Comparison of ENCODE assay signal across 33 cellular contexts in the genomic region with DNA sequence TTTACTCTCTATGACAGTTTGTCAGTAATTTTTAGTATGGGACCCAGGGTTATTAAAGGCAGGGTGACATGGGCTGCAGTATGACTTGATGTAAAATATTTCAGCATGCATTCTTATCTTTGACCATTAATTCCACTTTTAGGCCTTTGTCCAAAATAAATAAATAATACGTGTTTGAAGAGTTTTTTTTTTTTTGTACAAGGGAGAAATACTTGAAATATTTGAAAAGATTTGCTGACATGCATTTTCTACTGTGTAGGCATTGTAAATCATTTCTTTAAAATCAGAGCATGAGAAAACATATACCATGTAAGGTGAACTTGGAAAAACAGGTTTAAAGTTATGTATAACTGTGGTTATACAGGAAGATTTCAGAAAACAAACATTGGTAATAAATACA. TPM values are rescaled to one million over a fixed set of nuclear protein-coding genes. Genes with fewer than 3 reads are reported as not detected.
"Had no signal": no experiment of that assay in that cellular context is flagged by ENCODE, and none has a peak within 500 bp of the region (broad histone marks: within the 10 kb centered on the region; RNA-seq: fewer than 3 reads in every experiment).

No MANE protein-coding gene starts in this region.

- FAIRE-seq: frontal cortex had no signal

- ATAC-seq: activated CD4-positive, alpha-beta T cell treated with anti-CD3 and anti-CD28 coated beads for 36 hours; activated CD8-positive, alpha-beta memory T cell treated with anti-CD3 and anti-CD28 coated beads, Interleukin-2, amount 10 ng/mL, durations not matched to agents 7 days and 5 days; activated CD8-positive, alpha-beta T cell treated with anti-CD3 and anti-CD28 coated beads, Interleukin-2, amount 10 ng/mL, durations not matched to agents 7 days and 5 days; activated naive CD4-positive, alpha-beta T cell treated with anti-CD3 and anti-CD28 coated beads, Interleukin-2, amount 50 U/mL, for 72 hours had no signal

- H3K4me3 ChIP-seq: ascending aorta, breast epithelium, cardiac muscle cell, coronary artery, dorsolateral prefrontal cortex, esophagus squamous epithelium had no signal

- H3K4me1 ChIP-seq: ascending aorta, breast epithelium, esophagus squamous epithelium had no signal

- H3K36me3 ChIP-seq: ascending aorta, breast epithelium, cardiac muscle cell, esophagus squamous epithelium had no signal

- H3K27ac ChIP-seq: ascending aorta, breast epithelium, cardiac muscle cell, coronary artery, dorsolateral prefrontal cortex, esophagus squamous epithelium had no signal

- H3K27me3 ChIP-seq: ascending aorta, breast epithelium, cardiac muscle cell, dorsolateral prefrontal cortex, esophagus squamous epithelium had no signal

- H3K9me3 ChIP-seq: ascending aorta, breast epithelium, esophagus squamous epithelium had no signal

- DNase-seq: activated CD4-positive, alpha-beta memory T cell treated with anti-CD3 and anti-CD28 coated beads for 36 hours; activated CD4-positive, alpha-beta T cell treated with anti-CD3 and anti-CD28 coated beads for 36 hours; activated CD4-positive, alpha-beta T cell treated with anti-CD3 and anti-CD28 coated beads, Interleukin-2, amount 10 ng/mL, durations not matched to agents 24 days and 14 days; activated CD4-positive, CD25-positive, alpha-beta regulatory T cell; activated CD4-positive, CD25-positive, alpha-beta regulatory T cell treated with anti-CD3 and anti-CD28 coated beads, Interleukin-2, amount 50 U/mL, for 72 hours; activated CD8-positive, alpha-beta memory T cell treated with anti-CD3 and anti-CD28 coated beads, Interleukin-2, amount 10 ng/mL, durations not matched to agents 7 days and 5 days; activated CD8-positive, alpha-beta memory T cell treated with anti-CD3 and anti-CD28 coated beads, Interleukin-2, amount 50 U/mL, for 4 hours; activated CD8-positive, alpha-beta T cell treated with anti-CD3 and anti-CD28 coated beads, Interleukin-2, amount 10 ng/mL, durations not matched to agents 7 days and 5 days; activated effector memory CD4-positive, alpha-beta T cell treated with anti-CD3 and anti-CD28 coated beads, Interleukin-2, amount 50 U/mL, for 16 hours; activated naive CD4-positive, alpha-beta T cell treated with anti-CD3 and anti-CD28 coated beads, Interleukin-2, amount 10 ng/mL, durations not matched to agents 7 days and 5 days; activated naive CD8-positive, alpha-beta T cell treated with anti-CD3 and anti-CD28 coated beads, Interleukin-2, amount 10 ng/mL, durations not matched to agents 7 days and 5 days; activated T-cell treated with anti-CD3 and anti-CD28 coated beads, Interleukin-2, amount 50 U/mL, for 1 hour; activated T-cell treated with anti-CD3 and anti-CD28 coated beads, Interleukin-2, amount 50 U/mL, for 48 hours; central memory CD4-positive, alpha-beta T cell; cerebellar nuclear complex; dorsolateral prefrontal cortex; effector memory CD4-positive, alpha-beta T cell; endodermal cell; esophagus squamous epithelium; foreskin fibroblast; head of caudate nucleus; T-helper 2 cell had no signal

RNA-seq across cellular contexts. Expression of a gene that starts 23.5 kb away (rescaled TPM):
- total RNA-seq: activated CD4-positive, alpha-beta memory T cell treated with anti-CD3 and anti-CD28 coated beads for 36 hours; activated CD4-positive, alpha-beta T cell treated with anti-CD3 and anti-CD28 coated beads for 36 hours; activated CD4-positive, alpha-beta T cell treated with anti-CD3 and anti-CD28 coated beads, Interleukin-2, amount 10 ng/mL, durations not matched to agents 24 days and 14 days; activated CD8-positive, alpha-beta memory T cell treated with anti-CD3 and anti-CD28 coated beads for 36 hours; activated CD8-positive, alpha-beta memory T cell treated with anti-CD3 and anti-CD28 coated beads, Interleukin-2, amount 10 ng/mL, durations not matched to agents 7 days and 5 days; activated CD8-positive, alpha-beta T cell treated with anti-CD3 and anti-CD28 coated beads, Interleukin-2, amount 10 ng/mL, durations not matched to agents 7 days and 5 days; activated naive CD4-positive, alpha-beta T cell treated with anti-CD3 and anti-CD28 coated beads, Interleukin-2, amount 50 U/mL, for 72 hours; activated naive CD8-positive, alpha-beta T cell treated with anti-CD3 and anti-CD28 coated beads, Interleukin-2, amount 10 ng/mL, durations not matched to agents 7 days and 5 days; activated T-helper 1 cell treated with anti-CD3 and anti-CD28 coated beads, Interleukin-12 subunit alpha, Interleukin-12 subunit beta, Interleukin-2, Interleukin-4 antibody, amounts not matched to agents 30 ng/mL and 10 ng/mL and 1 ng/mL, durations not matched to agents 14 hours and 24 hours and 36 hours; activated T-helper 2 cell treated with anti-CD3 and anti-CD28 coated beads, Interferon-gamma antibody, Interleukin-2, Interleukin-4, amounts not matched to agents 10 μg/mL and 5 μg/mL and 100 μg/mL, durations not matched to agents 14 hours and 24 hours and 36 hours; fibroblast of lung; T-helper 1 cell treated with Interleukin-12 subunit alpha and Interleukin-12 subunit beta and Interleukin-4 antibody, amounts not matched to agents 30 ng/mL and 1 ng/mL, for 36 hours had no signal
- polyA plus RNA-seq: fibroblast of lung had no signal
